ENCODE assay signal across 9 cellular contexts in genomic region chr3:49295489-49296058, GRCh38. TPM values are rescaled to one million over a fixed set of nuclear protein-coding genes. Genes with fewer than 3 reads are reported as not detected.
A peak's percentile ranks its signal among the peaks of the same experiment; 100 is the strongest.
DNase-seq lines count a peak whose midpoint lies in the region; ATAC-seq, FAIRE-seq and TF ChIP-seq lines count a peak whose summit lies in the region.
"Had no signal": no experiment of that assay in that cellular context is flagged by ENCODE, and none has a peak within 500 bp of the region (broad histone marks: within the 10 kb centered on the region; RNA-seq: fewer than 3 reads in every experiment).

No MANE protein-coding gene starts in this region.

- in situ Hi-C loops in IMR-90 (cut with MboI; ENCODE audit: low sequenced_read_pairs), result no loop called here

- DNase-seq in D721Med (ENCODE audit: insufficient read length, low spot score), result no peak
- peak; percentile 35 for DNase-seq in IMR-90
- DNase-seq in activated CD4-positive, alpha-beta T cell treated with anti-CD3 and anti-CD28 coated beads, Interleukin-2, amount 10 ng/mL, durations not matched to agents 7 days and 5 days, result peak; percentile 49
- peak; percentile 54 for DNase-seq in fibroblast of the aortic adventitia (ENCODE audit: low read depth)
- no peak for DNase-seq in NCI-H2029 (lab: John Stamatoyannopoulos, UW)

- H2BK120ac ChIP-seq in IMR-90 (ENCODE audit: low read depth, low read length), result no peak overlapping the region

- H3K36me3 ChIP-seq in IMR-90 (ENCODE audit: control insufficient read depth, insufficient read depth, low read length) (peaks cover 65% of the 10 kb centered on the region), skeletal muscle tissue (ENCODE audit: control insufficient read depth in 3 of 3, insufficient read depth in 3 of 3, low read length in 3 of 3) (peaks cover 38 to 58% (median 45%) of the 10 kb centered on the region in 3 donors)

- H3K18ac ChIP-seq in IMR-90 (ENCODE audit: low read depth, low read length), result no peak overlapping the region

- dilution Hi-C loops in IMR-90 (cut with HindIII; ENCODE audit: low sequenced_read_pairs, unreplicated experiment), result no loop called here

- no peak overlapping the region for H3K23ac ChIP-seq in IMR-90 (ENCODE audit: low read depth, low read length)

- no peak overlapping the region for H3K9ac ChIP-seq in IMR-90 (ENCODE audit: low read depth, low read length)
- no peak overlapping the region for H3K9ac ChIP-seq in skeletal muscle tissue (ENCODE audit: low read depth in 1 of 3, low read length in 3 of 3)

- H3K9me3 ChIP-seq in IMR-90 (ENCODE audit: control insufficient read depth, insufficient read depth, low read length) (no peaks in the 10 kb centered on the region), skeletal muscle tissue (ENCODE audit: control insufficient read depth in 3 of 3, low read length in 3 of 3) (no peaks in the 10 kb centered on the region)

- H2BK5ac ChIP-seq in IMR-90 (ENCODE audit: low read depth, low read length, poor library complexity, severe bottlenecking), result no peak overlapping the region

- H4K8ac ChIP-seq in IMR-90 (ENCODE audit: low read depth in 2 of 2, low read length in 2 of 2), result no peak overlapping the region

- ATAC-seq in IMR-90 (ENCODE audit: low read depth) (no peak), HG02798 (IDR thresholded peaks at IDR 0.05; ENCODE audit: poor library complexity, unreplicated experiment) (no peak), HG03354 (IDR thresholded peaks at IDR 0.05; ENCODE audit: poor library complexity, severe bottlenecking, unreplicated experiment) (no peak)

- H2AK5ac ChIP-seq in IMR-90 (ENCODE audit: low read depth, low read length), result no peak overlapping the region

- no peak overlapping the region for H3K4ac ChIP-seq in IMR-90 (ENCODE audit: low read depth, low read length)

- H2AFZ ChIP-seq in IMR-90 (replicated peaks; ENCODE audit: low read length, poor library complexity), result no peak overlapping the region

- H2BK20ac ChIP-seq in IMR-90 (ENCODE audit: low read depth, low read length), result no peak overlapping the region

- H3K27me3 ChIP-seq in IMR-90 (ENCODE audit: control insufficient read depth, insufficient read depth, low read length) (no peaks in the 10 kb centered on the region), skeletal muscle tissue (ENCODE audit: control insufficient read depth in 3 of 3, insufficient read depth in 3 of 3, low read length in 3 of 3) (no peaks in the 10 kb centered on the region)

- no peak overlapping the region for H4K91ac ChIP-seq in IMR-90 (ENCODE audit: insufficient read depth, low read depth, low read length)

- H3K4me3 Mint-ChIP-seq in activated CD4-positive, alpha-beta T cell treated with anti-CD3 and anti-CD28 coated beads, Interleukin-2, amount 10 ng/mL, durations not matched to agents 7 days and 5 days, result no peak overlapping the region
- H3K4me3 Mint-ChIP-seq: T-helper 1 cell treated with Interleukin-12 subunit alpha and Interleukin-12 subunit beta and Interleukin-4 antibody, amounts not matched to agents 30 μg/mL and 1 μg/mL, for 36 hours had no signal

- H3K4me2 ChIP-seq in IMR-90 (ENCODE audit: low read depth, low read length), result no peak overlapping the region

- TF ChIP-seq RAD21 in IMR-90 (IDR thresholded peaks at IDR 0.05; ENCODE audit: low read length), result peak; percentile 60

- H3K79me1 ChIP-seq in IMR-90 (ENCODE audit: low read depth in 1 of 2, low read length in 2 of 2), result peaks cover 7 to 14% of the 10 kb centered on the region in 2 experiments; a peak in 3 of 4 replicates

- peaks cover 5% of the 10 kb centered on the region for H4K20me1 ChIP-seq in IMR-90 (ENCODE audit: insufficient read depth, low read length)

- H3K36me3 Mint-ChIP-seq in activated CD4-positive, alpha-beta T cell treated with anti-CD3 and anti-CD28 coated beads, Interleukin-2, amount 10 ng/mL, durations not matched to agents 7 days and 5 days (ENCODE audit: low read depth), result peaks cover 58% of the 10 kb centered on the region

- intact Hi-C loops in IMR-90 (cut with micrococcal nuclease), result loop anchor here (1.0 to 5.0 kb wide), 2 partner anchors 123 to 154 kb away; partner anchors contain the start of gene KLHDC8B

- TF ChIP-seq POLR2A in IMR-90 (IDR thresholded peaks at IDR 0.05; ENCODE audit: low read depth, low read length), result no peak

- H3K56ac ChIP-seq in IMR-90 (ENCODE audit: extremely low read depth, insufficient read depth, low read length), result no peak overlapping the region

- TF ChIP-seq CTCF in D721Med (IDR thresholded peaks at IDR 0.05; ENCODE audit: insufficient read depth, missing control alignments) (peak; percentile 54), IMR-90 (conservative IDR thresholded peaks at IDR 0.05; ENCODE audit: low read depth, low read length) (peak; percentile 55), fibroblast of the aortic adventitia (IDR thresholded peaks at IDR 0.05; ENCODE audit: insufficient read depth, low read length) (peak; percentile 55)

- H3K14ac ChIP-seq in IMR-90 (replicated peaks; ENCODE audit: low read depth, low read length), result no peak overlapping the region

- no peaks in the 10 kb centered on the region for H3K9me3 Mint-ChIP-seq in activated CD4-positive, alpha-beta T cell treated with anti-CD3 and anti-CD28 coated beads, Interleukin-2, amount 10 ng/mL, durations not matched to agents 7 days and 5 days
- H3K9me3 Mint-ChIP-seq: T-helper 1 cell treated with Interleukin-12 subunit alpha and Interleukin-12 subunit beta and Interleukin-4 antibody, amounts not matched to agents 30 μg/mL and 1 μg/mL, for 36 hours had no signal

- no peak for FAIRE-seq in D721Med (lab: Jason Lieb, UNC)

- H3K4me3 ChIP-seq in IMR-90 (ENCODE audit: insufficient read depth, low read depth, low read length), result no peak overlapping the region
- H3K4me3 ChIP-seq in fibroblast of the aortic adventitia (ENCODE audit: low read depth, low read length), result no peak overlapping the region
- H3K4me3 ChIP-seq in skeletal muscle tissue (ENCODE audit: low read length in 3 of 3), result no peak overlapping the region

- peak overlapping the region; percentile 71 for H3K27ac Mint-ChIP-seq in activated CD4-positive, alpha-beta T cell treated with anti-CD3 and anti-CD28 coated beads, Interleukin-2, amount 10 ng/mL, durations not matched to agents 7 days and 5 days
- H3K27ac Mint-ChIP-seq: T-helper 1 cell treated with Interleukin-12 subunit alpha and Interleukin-12 subunit beta and Interleukin-4 antibody, amounts not matched to agents 30 μg/mL and 1 μg/mL, for 36 hours had no signal

- H2AK9ac ChIP-seq in IMR-90 (replicated peaks; ENCODE audit: low read depth, low read length, poor library complexity), result no peak overlapping the region

- no peaks in the 10 kb centered on the region for H3K27me3 Mint-ChIP-seq in activated CD4-positive, alpha-beta T cell treated with anti-CD3 and anti-CD28 coated beads, Interleukin-2, amount 10 ng/mL, durations not matched to agents 7 days and 5 days

- H3K27ac ChIP-seq in IMR-90 (ENCODE audit: insufficient read depth, low read length) (no peak overlapping the region), skeletal muscle tissue (ENCODE audit: low read depth, low read length) (peak overlapping the region; percentile 2)

- BruUV-seq in IMR-90 (replicated peaks; lab: Mats Ljungman, UMichigan), result TSS peak; percentile 24

- no CpG with 5 or more reads among the region's 11 CpGs for WGBS in IMR-90 (ENCODE audit: extremely low coverage in 2 of 2, insufficient read length in 1 of 2), 2 experiments

- H3K4me1 ChIP-seq in IMR-90 (ENCODE audit: control insufficient read depth, insufficient read depth, low read length) (no peaks in the 10 kb centered on the region), skeletal muscle tissue (ENCODE audit: control insufficient read depth in 3 of 3, insufficient read depth in 3 of 3, low read length in 3 of 3) (peaks cover 21 to 28% (median 26%) of the 10 kb centered on the region in 3 donors)

- H3K4me1 Mint-ChIP-seq in activated CD4-positive, alpha-beta T cell treated with anti-CD3 and anti-CD28 coated beads, Interleukin-2, amount 10 ng/mL, durations not matched to agents 7 days and 5 days, result no peaks in the 10 kb centered on the region

- H4K5ac ChIP-seq in IMR-90 (ENCODE audit: low read depth, low read length), result no peak overlapping the region

- peaks cover 5% of the 10 kb centered on the region; the same call in 1 of the 2 replicates for H3K9me1 ChIP-seq in IMR-90 (ENCODE audit: insufficient read depth, low read length)

- POLR2A ChIA-PET in IMR-90 (lab: Charles Lee; ENCODE audit: unreplicated experiment), result no interaction called here
- POLR2A ChIA-PET in activated CD4-positive, alpha-beta T cell treated with anti-CD3 and anti-CD28 coated beads, Interleukin-2, amount 10 ng/mL, durations not matched to agents 7 days and 5 days (lab: Charles Lee), result no interaction called here

- CTCF ChIA-PET in IMR-90 (lab: Yijun Ruan, JAX), result no interaction called here
- CTCF ChIA-PET in activated CD4-positive, alpha-beta T cell treated with anti-CD3 and anti-CD28 coated beads, Interleukin-2, amount 10 ng/mL, durations not matched to agents 7 days and 5 days (lab: Charles Lee), result interaction anchor here (1.1 to 1.2 kb wide), 2 partner anchors 13 to 24 kb away, joined by 3 to 4 read pairs; no protein-coding TSS in a partner anchor

- H2BK15ac ChIP-seq in IMR-90 (ENCODE audit: low read depth, low read length), result no peak overlapping the region

TF ChIP-seq in IMR-90, 13 proteins besides CTCF, POLR2A, EP300 and RAD21:
- TF ChIP-seq BHLHE40 (IDR thresholded peaks at IDR 0.05; ENCODE audit: low read depth, low read length), result peak; percentile 54; the same call in 1 of the 2 replicates
- no peak for TF ChIP-seq MXI1 (IDR thresholded peaks at IDR 0.05; ENCODE audit: borderline replicate concordance, low read depth, low read length)
- peak; percentile 49 for TF ChIP-seq SMC3 (IDR thresholded peaks at IDR 0.05; ENCODE audit: low read depth, low read length)

RNA-seq across cellular contexts. Expression of gene C3orf62, which starts 18.5 kb away (rescaled TPM):
- total RNA-seq in IMR-90 (2012; rRNA removed), result 0.83 and 0.90 TPM in 2 replicates
- 3.1 and 3.9 TPM in 2 replicates for polyA plus RNA-seq in IMR-90 (2012; rRNA removed)
- polyA plus RNA-seq in IMR-90 (2012; cell fraction: cytosol; rRNA removed), result 0.77 and 0.91 TPM in 2 replicates
- 7.2 and 14.4 TPM in 2 replicates for polyA plus RNA-seq in IMR-90 (2012; cell fraction: nucleus; rRNA removed; ENCODE audit: low replicate concordance)
- total RNA-seq in activated CD4-positive, alpha-beta T cell treated with anti-CD3 and anti-CD28 coated beads, Interleukin-2, amount 10 ng/mL, durations not matched to agents 7 days and 5 days, result 10 to 100 TPM; 12.2 to 13.5 TPM
- total RNA-seq in fibroblast of the aortic adventitia (ENCODE audit: low replicate concordance), result 1.3 and 2.9 TPM in 2 replicates
- total RNA-seq in skeletal muscle tissue, result 1.6 TPM

RNA-seq across cellular contexts. Expression of gene USP4, which starts 44.3 kb away (rescaled TPM):
- total RNA-seq in IMR-90 (2012; rRNA removed) (28.6 and 29.9 TPM in 2 replicates), fibroblast of the aortic adventitia (ENCODE audit: low replicate concordance) (23.0 and 28.9 TPM in 2 replicates), skeletal muscle tissue (18.3 TPM)
- 36.1 and 42.3 TPM in 2 replicates for polyA plus RNA-seq in IMR-90 (2012; rRNA removed)
- polyA plus RNA-seq in IMR-90 (2012; cell fraction: cytosol; rRNA removed), result 14.9 and 18.2 TPM in 2 replicates
- 35.6 and 104 TPM in 2 replicates for polyA plus RNA-seq in IMR-90 (2012; cell fraction: nucleus; rRNA removed; ENCODE audit: low replicate concordance)
- total RNA-seq in activated CD4-positive, alpha-beta T cell treated with anti-CD3 and anti-CD28 coated beads, Interleukin-2, amount 10 ng/mL, durations not matched to agents 7 days and 5 days, result 10 to 100 TPM; 87.1 to 88.4 TPM

Comparison
In these comparisons a context has a peak if more than half of its experiments do, and no peak if none do; other contexts are left out.
1. DNase-seq: peak in IMR-90 (single experiment), activated CD4-positive, alpha-beta T cell treated with anti-CD3 and anti-CD28 coated beads, Interleukin-2, amount 10 ng/mL, durations not matched to agents 7 days and 5 days (single experiment) and fibroblast of the aortic adventitia (single experiment); none in D721Med (single experiment) and NCI-H2029 (single experiment).
2. Peak in every context shown above with its lines, with median percentiles within 50 percentile points of each other: CTCF ChIP-seq.